19 cellular contexts compared by ENCODE assay signal in genomic region chr11:70005107-70005818, GRCh38.
DNase-seq lines count a peak whose midpoint lies in the region; ATAC-seq and TF ChIP-seq lines count a peak whose summit lies in the region.
"Had no signal": no experiment of that assay in that cellular context is flagged by ENCODE, and none has a peak within 500 bp of the region (broad histone marks: within the 10 kb centered on the region; RNA-seq: fewer than 3 reads in every experiment).

No MANE protein-coding gene starts in this region.

- no peaks in the 10 kb centered on the region for H3K79me1 ChIP-seq in mesendoderm (ENCODE audit: low read length)

- no peaks in the 10 kb centered on the region for H3K36me3 ChIP-seq in BLaER1
- no peaks in the 10 kb centered on the region for H3K36me3 ChIP-seq in osteoblast (ENCODE audit: insufficient read depth, low read length)
- H3K36me3 ChIP-seq in mesendoderm (ENCODE audit: control insufficient read depth, insufficient read depth, low read length), result no peaks in the 10 kb centered on the region
- H3K36me3 ChIP-seq: gastroesophageal sphincter had no signal

- H2AK5ac ChIP-seq in mesendoderm (ENCODE audit: low read length), result no peak overlapping the region

- POLR2A ChIA-PET in activated CD4-positive, alpha-beta T cell treated with anti-CD3 and anti-CD28 coated beads for 36 hours (lab: Charles Lee), result no interaction called here

- intact Hi-C loops in activated CD4-positive, alpha-beta T cell treated with anti-CD3 and anti-CD28 coated beads for 36 hours (cut with DNase I, micrococcal nuclease), result no loop called here

- peaks cover 83% of the 10 kb centered on the region for H3K4me1 ChIP-seq in BLaER1
- peaks cover 12% of the 10 kb centered on the region for H3K4me1 ChIP-seq in osteoblast (ENCODE audit: insufficient read depth, low read length)
- H3K4me1 ChIP-seq in mesendoderm (ENCODE audit: control insufficient read depth, low read depth, low read length), result no peaks in the 10 kb centered on the region

- no peak overlapping the region for H2BK5ac ChIP-seq in mesendoderm (ENCODE audit: low read length)

- WGBS in mesendoderm (ENCODE audit: extremely low coverage, insufficient coverage, low lambda C conversion rate), result no CpG with 5 or more reads among the region's 6 CpGs

- no peak overlapping the region for H3K56ac ChIP-seq in mesendoderm (ENCODE audit: low read length)

- H3K27me3 Mint-ChIP-seq in activated CD4-positive, alpha-beta T cell treated with anti-CD3 and anti-CD28 coated beads for 36 hours, result peaks cover 16% of the 10 kb centered on the region

- no peaks in the 10 kb centered on the region for H3K79me2 ChIP-seq in osteoblast (ENCODE audit: insufficient read depth, low read length)
- no peaks in the 10 kb centered on the region for H3K79me2 ChIP-seq in mesendoderm (ENCODE audit: control insufficient read depth, insufficient read depth, low read length)

- H3K23ac ChIP-seq in mesendoderm (ENCODE audit: low read length), result no peak overlapping the region

- DNase-seq in LHCN-M2 (ENCODE audit: low read depth) (peak; percentile 2), choroid plexus epithelial cell (ENCODE audit: low read depth) (peak; percentile 28), osteoblast (ENCODE audit: insufficient read length, low spot score, missing footprints) (peak; percentile 78), mesendoderm (no peak), LoVo (ENCODE audit: low spot score) (no peak)
- no peak for DNase-seq in activated CD4-positive, alpha-beta T cell treated with anti-CD3 and anti-CD28 coated beads for 36 hours
- DNase-seq: anterior cingulate cortex; CD4-positive, alpha-beta memory T cell; DMS79 treated with DMSO at 0.1 percent for 48 hours; effector memory CD4-positive, alpha-beta T cell; NCI-H1694 treated with DMSO at 0.1 percent for 48 hours; NCI-H69; occipital lobe; stimulated activated CD4-positive, alpha-beta T cell treated with anti-CD3 and anti-CD28 coated beads, Interleukin-12 subunit alpha, Interleukin-12 subunit beta, amount 100 ng/mL, for 4 hours had no signal

- no peak overlapping the region for H3K27ac Mint-ChIP-seq in activated CD4-positive, alpha-beta T cell treated with anti-CD3 and anti-CD28 coated beads for 36 hours
- H3K27ac Mint-ChIP-seq: CD4-positive, alpha-beta memory T cell; stimulated activated naive CD8-positive, alpha-beta T cell treated with anti-CD3 and anti-CD28 coated beads, Interleukin-15, Interleukin-2, amounts not matched to agents 100 ng/mL and 50 ng/mL, for 24 hours had no signal

- H3K27me3 ChIP-seq in BLaER1 (no peaks in the 10 kb centered on the region), osteoblast (ENCODE audit: insufficient read depth, low read length) (no peaks in the 10 kb centered on the region), mesendoderm (ENCODE audit: insufficient read depth, low read length, poor library complexity) (no peaks in the 10 kb centered on the region)

- H2BK120ac ChIP-seq in mesendoderm (ENCODE audit: low read depth, low read length), result no peak overlapping the region

- H4K8ac ChIP-seq in mesendoderm (ENCODE audit: low read depth, low read length), result no peak overlapping the region

- peaks cover 2% of the 10 kb centered on the region for H3K4me1 Mint-ChIP-seq in activated CD4-positive, alpha-beta T cell treated with anti-CD3 and anti-CD28 coated beads for 36 hours
- H3K4me1 Mint-ChIP-seq: CD4-positive, alpha-beta memory T cell had no signal

- no peaks in the 10 kb centered on the region for H3K36me3 Mint-ChIP-seq in activated CD4-positive, alpha-beta T cell treated with anti-CD3 and anti-CD28 coated beads for 36 hours (ENCODE audit: low read depth)
- H3K36me3 Mint-ChIP-seq: CD4-positive, alpha-beta memory T cell had no signal

- no peaks in the 10 kb centered on the region for H3K9me3 Mint-ChIP-seq in activated CD4-positive, alpha-beta T cell treated with anti-CD3 and anti-CD28 coated beads for 36 hours (ENCODE audit: low read depth)
- H3K9me3 Mint-ChIP-seq: CD4-positive, alpha-beta memory T cell; stimulated activated naive CD8-positive, alpha-beta T cell treated with anti-CD3 and anti-CD28 coated beads, Interleukin-15, Interleukin-2, amounts not matched to agents 100 ng/mL and 50 ng/mL, for 24 hours had no signal

- H4K5ac ChIP-seq in mesendoderm (ENCODE audit: low read length), result no peak overlapping the region

- H3K9me3 ChIP-seq in BLaER1, result no peaks in the 10 kb centered on the region
- H3K9me3 ChIP-seq in osteoblast (ENCODE audit: low read depth, low read length), result no peaks in the 10 kb centered on the region
- H3K9me3 ChIP-seq: gastroesophageal sphincter had no signal

- H3K4me3 Mint-ChIP-seq in activated CD4-positive, alpha-beta T cell treated with anti-CD3 and anti-CD28 coated beads for 36 hours, result no peak overlapping the region
- H3K4me3 Mint-ChIP-seq: CD4-positive, alpha-beta memory T cell; stimulated activated naive CD8-positive, alpha-beta T cell treated with anti-CD3 and anti-CD28 coated beads, Interleukin-15, Interleukin-2, amounts not matched to agents 100 ng/mL and 50 ng/mL, for 24 hours had no signal

- H2BK15ac ChIP-seq in mesendoderm (replicated peaks; ENCODE audit: low read depth), result no peak overlapping the region

- no peak overlapping the region for H2AFZ ChIP-seq in osteoblast (ENCODE audit: low read length)

- CTCF ChIA-PET in activated CD4-positive, alpha-beta T cell treated with anti-CD3 and anti-CD28 coated beads for 36 hours (lab: Charles Lee), result no interaction called here

- H3K27ac ChIP-seq in BLaER1 (peak overlapping the region; percentile 87), osteoblast (ENCODE audit: low read depth, low read length) (no peak overlapping the region), mesendoderm (ENCODE audit: low read depth, low read length) (no peak overlapping the region)
- H3K27ac ChIP-seq: gastroesophageal sphincter had no signal

- no peak overlapping the region for H3K18ac ChIP-seq in mesendoderm (ENCODE audit: low read length)

- H4K20me1 ChIP-seq in BLaER1, result no peaks in the 10 kb centered on the region
- H4K20me1 ChIP-seq in osteoblast (ENCODE audit: insufficient read depth, low read length), result no peaks in the 10 kb centered on the region

- no peak overlapping the region for H3K4ac ChIP-seq in mesendoderm (ENCODE audit: low read depth, low read length)

- peak overlapping the region; percentile 81 for H3K4me2 ChIP-seq in BLaER1
- peak overlapping the region; percentile 32 for H3K4me2 ChIP-seq in osteoblast (ENCODE audit: insufficient read depth, low read length)
- H3K4me2 ChIP-seq in mesendoderm (ENCODE audit: low read length), result no peak overlapping the region

- no peak overlapping the region for H3K9ac ChIP-seq in BLaER1
- no peak overlapping the region for H3K9ac ChIP-seq in mesendoderm (ENCODE audit: low read length)

- ATAC-seq in activated CD4-positive, alpha-beta T cell treated with anti-CD3 and anti-CD28 coated beads for 36 hours, result no peak
- no peak for ATAC-seq in HG03460 (IDR thresholded peaks at IDR 0.05; ENCODE audit: unreplicated experiment)
- ATAC-seq: gastroesophageal sphincter, Panc1 had no signal

- no peak overlapping the region for H3K4me3 ChIP-seq in BLaER1
- no peak overlapping the region for H3K4me3 ChIP-seq in choroid plexus epithelial cell (ENCODE audit: low read depth, low read length)
- H3K4me3 ChIP-seq in osteoblast (ENCODE audit: insufficient read depth, low read length), result peak overlapping the region; percentile 0
- no peak overlapping the region for H3K4me3 ChIP-seq in mesendoderm (ENCODE audit: low read length)
- H3K4me3 ChIP-seq: gastroesophageal sphincter had no signal

- TF ChIP-seq CTCF in choroid plexus epithelial cell (conservative IDR thresholded peaks at IDR 0.05; ENCODE audit: low read depth, low read length), result no peak
- TF ChIP-seq CTCF in osteoblast (IDR thresholded peaks at IDR 0.05; ENCODE audit: extremely low read depth, low read depth, low read length), result no peak

Comparison
In these comparisons a context has a peak if more than half of its experiments do, and no peak if none do; other contexts are left out.
1. DNase-seq: peak in LHCN-M2 (single experiment), choroid plexus epithelial cell (single experiment) and osteoblast (single experiment); none in mesendoderm (single experiment), LoVo (single experiment) and activated CD4-positive, alpha-beta T cell treated with anti-CD3 and anti-CD28 coated beads for 36 hours (single experiment).